17 cellular contexts compared by ENCODE assay signal in genomic region chr4:56730097-56730496, GRCh38. TPM values are rescaled to one million over a fixed set of nuclear protein-coding genes. Genes with fewer than 3 reads are reported as not detected.
A peak's percentile ranks its signal among the peaks of the same experiment; 100 is the strongest.
DNase-seq lines count a peak whose midpoint lies in the region; ATAC-seq and TF ChIP-seq lines count a peak whose summit lies in the region.
"Had no signal": no experiment of that assay in that cellular context is flagged by ENCODE, and none has a peak within 500 bp of the region (broad histone marks: within the 10 kb centered on the region; RNA-seq: fewer than 3 reads in every experiment).

No MANE protein-coding gene starts in this region.

- H3K27me3 Mint-ChIP-seq in stimulated activated naive CD8-positive, alpha-beta T cell treated with anti-CD3 and anti-CD28 coated beads, Interleukin-15, amount 100 ng/mL, for 72 hours, result no peaks in the 10 kb centered on the region
- H3K27me3 Mint-ChIP-seq: CD4-positive, CD25-positive, alpha-beta regulatory T cell had no signal

- no peak for ATAC-seq in stimulated activated naive CD8-positive, alpha-beta T cell treated with anti-CD3 and anti-CD28 coated beads, Interleukin-15, Interleukin-2, amounts not matched to agents 100 U/mL and 50 U/mL, for 24 hours
- ATAC-seq in stimulated activated naive CD8-positive, alpha-beta T cell treated with anti-CD3 and anti-CD28 coated beads, Interleukin-15, amount 100 ng/mL, for 72 hours, result no peak
- ATAC-seq in foreskin keratinocyte, result peak; percentile 35

- no peak for TF ChIP-seq CTCF in foreskin keratinocyte (conservative IDR thresholded peaks at IDR 0.05)

- no peaks in the 10 kb centered on the region for H3K4me1 Mint-ChIP-seq in stimulated activated naive CD8-positive, alpha-beta T cell treated with anti-CD3 and anti-CD28 coated beads, Interleukin-15, amount 100 ng/mL, for 72 hours

- DNase-seq in NCI-H524 (lab: John Stamatoyannopoulos, UW) (peak; percentile 4 to 54), NCI-H524 treated with DMSO at 0.1 percent for 48 hours (lab: John Stamatoyannopoulos, UW) (no peak), foreskin keratinocyte (no peak), DMS114 treated with DMSO at 0.1 percent for 48 hours (lab: John Stamatoyannopoulos, UW; ENCODE audit: unreplicated experiment) (no peak), OCI-M1 (lab: John Stamatoyannopoulos, UW) (no peak)
- peak; percentile 10 for DNase-seq in stimulated activated naive CD8-positive, alpha-beta T cell treated with anti-CD3 and anti-CD28 coated beads, Interleukin-15, Interleukin-2, amounts not matched to agents 100 U/mL and 50 U/mL, for 24 hours
- DNase-seq in stimulated activated naive CD8-positive, alpha-beta T cell treated with anti-CD3 and anti-CD28 coated beads, Interleukin-15, amount 100 ng/mL, for 72 hours, result no peak
- DNase-seq in activated CD8-positive, alpha-beta memory T cell treated with anti-CD3 and anti-CD28 coated beads for 24 hours, result no peak
- DNase-seq: ACHN; CD4-positive, CD25-positive, alpha-beta regulatory T cell; DMS153; GF-D8 had no signal

- no peak overlapping the region for H3K27ac Mint-ChIP-seq in stimulated activated naive CD8-positive, alpha-beta T cell treated with anti-CD3 and anti-CD28 coated beads, Interleukin-15, amount 100 ng/mL, for 72 hours
- H3K27ac Mint-ChIP-seq: CD4-positive, CD25-positive, alpha-beta regulatory T cell had no signal

- H3K27me3 ChIP-seq in foreskin keratinocyte, result no peaks in the 10 kb centered on the region
- H3K27me3 ChIP-seq: BLaER1 treated with 17β-estradiol and CSF1 and Interleukin-3, amounts not matched to agents 10 nM and 100 nM had no signal

- no peak overlapping the region for H3K4me3 Mint-ChIP-seq in stimulated activated naive CD8-positive, alpha-beta T cell treated with anti-CD3 and anti-CD28 coated beads, Interleukin-15, amount 100 ng/mL, for 72 hours
- H3K4me3 Mint-ChIP-seq: CD4-positive, CD25-positive, alpha-beta regulatory T cell had no signal

- no peaks in the 10 kb centered on the region for H3K9me3 Mint-ChIP-seq in stimulated activated naive CD8-positive, alpha-beta T cell treated with anti-CD3 and anti-CD28 coated beads, Interleukin-15, amount 100 ng/mL, for 72 hours

- H3K27ac ChIP-seq in foreskin keratinocyte, result no peak overlapping the region
- H3K27ac ChIP-seq: BLaER1 treated with 17β-estradiol and CSF1 and Interleukin-3, amounts not matched to agents 10 nM and 100 nM had no signal

- H3K4me1 ChIP-seq in foreskin keratinocyte, result peaks cover 4% of the 10 kb centered on the region
- H3K4me1 ChIP-seq: HAP-1 had no signal

RNA-seq across cellular contexts. Expression of gene HOPX, which starts 49.0 kb away (rescaled TPM):
- total RNA-seq in foreskin keratinocyte, result 4.5 and 8.1 TPM in 2 replicates
- 5.1 and 8.8 TPM in 2 replicates for polyA plus RNA-seq in foreskin keratinocyte
- total RNA-seq: A172, H1, HT1080 had no signal
- polyA plus RNA-seq: H1 had no signal

Comparison
In these comparisons a context has a peak if more than half of its experiments do, and no peak if none do; other contexts are left out.
1. DNase-seq: peak in NCI-H524 (2 of 2) and stimulated activated naive CD8-positive, alpha-beta T cell treated with anti-CD3 and anti-CD28 coated beads, Interleukin-15, Interleukin-2, amounts not matched to agents 100 U/mL and 50 U/mL, for 24 hours (single experiment); none in NCI-H524 treated with DMSO at 0.1 percent for 48 hours (single experiment), stimulated activated naive CD8-positive, alpha-beta T cell treated with anti-CD3 and anti-CD28 coated beads, Interleukin-15, amount 100 ng/mL, for 72 hours (0 of 2), foreskin keratinocyte (0 of 2), DMS114 treated with DMSO at 0.1 percent for 48 hours (single experiment), activated CD8-positive, alpha-beta memory T cell treated with anti-CD3 and anti-CD28 coated beads for 24 hours (single experiment) and OCI-M1 (single experiment).